Comparison of ENCODE assay signal across 13 cellular contexts in genomic region chr6:116512709-116513108, GRCh38. TPM values are rescaled to one million over a fixed set of nuclear protein-coding genes. Genes with fewer than 3 reads are reported as not detected.
DNase-seq lines count a peak whose midpoint lies in the region; ATAC-seq and TF ChIP-seq lines count a peak whose summit lies in the region.
"Had no signal": no experiment of that assay in that cellular context is flagged by ENCODE, and none has a peak within 500 bp of the region (broad histone marks: within the 10 kb centered on the region; RNA-seq: fewer than 3 reads in every experiment).

No MANE protein-coding gene starts in this region.

- H3K4me1 ChIP-seq in SK-N-SH (ENCODE audit: control insufficient read depth in 1 of 2, insufficient read depth in 2 of 2, low read depth in 1 of 2, low read length in 1 of 2) (peaks cover 0 to 16% of the 10 kb centered on the region in 2 experiments; a peak in 3 of 4 replicates), esophagus squamous epithelium (peaks cover 0 to 10% (median 0%) of the 10 kb centered on the region in 3 donors), uterus (no peaks in the 10 kb centered on the region), GM23338 (ENCODE audit: insufficient read depth) (no peaks in the 10 kb centered on the region)

- H4K20me1 ChIP-seq in SK-N-SH (ENCODE audit: insufficient read depth): no peaks in the 10 kb centered on the region
- H4K20me1 ChIP-seq in GM23338 (replicated peaks; ENCODE audit: insufficient read depth): no peaks in the 10 kb centered on the region

- H3K4me3 Mint-ChIP-seq in nephron (peak overlapping the region; percentile 40 to 64 (median 56)), GM23338 (no peak overlapping the region)

- DNase-seq in SK-N-SH (no peak), esophagus squamous epithelium (lab: John Stamatoyannopoulos, UW) (no peak), uterus (no peak), GM23338 (ENCODE audit: low spot score) (no peak)
- no peak for DNase-seq in stimulated activated CD4-positive, alpha-beta T cell treated with anti-CD3 and anti-CD28 coated beads, Interleukin-4, amount 100 ng/mL, for 1 hour
- DNase-seq: glutamatergic neuron; left lung; NCI-H1105 treated with DMSO at 0.1 percent for 48 hours; stimulated activated naive CD8-positive, alpha-beta T cell treated with anti-CD3 and anti-CD28 coated beads, Interleukin-15, Interleukin-2, amounts not matched to agents 100 U/mL and 50 U/mL, for 24 hours had no signal

- CTCF ChIA-PET in SK-N-SH (lab: Yijun Ruan, JAX): interaction anchor here (1.2 to 2.0 kb wide), 7 partner anchors 8 to 295 kb away, joined by 3 to 14 read pairs (median 5); no protein-coding TSS in a partner anchor

- H3K4me3 ChIP-seq in SK-N-SH (ENCODE audit: low read depth in 2 of 2, low read length in 1 of 2) (peak overlapping the region; percentile 9 to 53; a peak in 2 of 4 replicates), esophagus squamous epithelium (peak overlapping the region in 3 of 4 donors; percentile 41 to 60 (median 42)), uterus (peak overlapping the region in 1 of 2 donors; percentile 20), GM23338 (no peak overlapping the region)

- TF ChIP-seq CTCF in SK-N-SH (IDR thresholded peaks at IDR 0.05) (no peak), esophagus squamous epithelium (IDR thresholded peaks at IDR 0.05) (no peak), nephron (IDR thresholded peaks at IDR 0.05; ENCODE audit: unreplicated experiment in 3 of 3) (no peak), uterus (IDR thresholded peaks at IDR 0.05) (no peak), GM23338 (conservative IDR thresholded peaks at IDR 0.05; ENCODE audit: low read depth in 2 of 2) (no peak)

- H3K9ac ChIP-seq in SK-N-SH: peak overlapping the region; percentile 55

- peak overlapping the region; percentile 95 for H2AFZ ChIP-seq in SK-N-SH (ENCODE audit: low read depth)
- H2AFZ ChIP-seq in GM23338: no peak overlapping the region

- no peaks in the 10 kb centered on the region for H3K36me3 ChIP-seq in SK-N-SH (replicated peaks in 1 of 2; ENCODE audit: control insufficient read depth in 1 of 2, insufficient read depth in 2 of 2, low read length in 1 of 2)
- peaks cover 0 to 4% (median 0%) of the 10 kb centered on the region in 3 donors for H3K36me3 ChIP-seq in esophagus squamous epithelium
- H3K36me3 ChIP-seq in uterus: no peaks in the 10 kb centered on the region
- H3K36me3 ChIP-seq in GM23338 (ENCODE audit: insufficient read depth): no peaks in the 10 kb centered on the region
- H3K36me3 ChIP-seq: left lung had no signal

- TF ChIP-seq POLR2A in esophagus squamous epithelium (IDR thresholded peaks at IDR 0.05): no peak
- TF ChIP-seq POLR2A in uterus (IDR thresholded peaks at IDR 0.05): no peak

- TF ChIP-seq RAD21 in SK-N-SH (IDR thresholded peaks at IDR 0.05; ENCODE audit: low read length): no peak

- no peaks in the 10 kb centered on the region for H3K9me2 ChIP-seq in SK-N-SH
- H3K9me2 ChIP-seq in GM23338 (ENCODE audit: insufficient read depth): no peaks in the 10 kb centered on the region

- H3K27ac ChIP-seq in SK-N-SH (ENCODE audit: low read depth in 2 of 2, low read length in 1 of 2) (peak overlapping the region in 1 of 2 experiments; percentile 43; a peak in 1 of 4 replicates), esophagus squamous epithelium (peak overlapping the region in 3 of 4 donors; percentile 82 to 89 (median 85)), uterus (peak overlapping the region; percentile 79 to 84), GM23338 (ENCODE audit: low read depth) (no peak overlapping the region)

- peak overlapping the region; percentile 59 to 93 (median 90) for H3K27ac Mint-ChIP-seq in nephron
- no peak overlapping the region for H3K27ac Mint-ChIP-seq in GM23338

- H3K9me3 ChIP-seq in SK-N-SH (no peaks in the 10 kb centered on the region), esophagus squamous epithelium (no peaks in the 10 kb centered on the region), uterus (no peaks in the 10 kb centered on the region)

- H3K27me3 Mint-ChIP-seq in nephron (ENCODE audit: low read depth): no peaks in the 10 kb centered on the region
- peaks cover 1% of the 10 kb centered on the region for H3K27me3 Mint-ChIP-seq in GM23338 (ENCODE audit: insufficient read depth, low read depth, poor library complexity)

- H3F3A ChIP-seq in SK-N-SH (replicated peaks; ENCODE audit: insufficient read depth): peaks cover 4% of the 10 kb centered on the region
- H3F3A ChIP-seq in GM23338 (replicated peaks; ENCODE audit: low read depth): no peaks in the 10 kb centered on the region

- intact Hi-C loops in esophagus squamous epithelium (cut with DNase I): no loop called here
- intact Hi-C loops in uterus (cut with DNase I; ENCODE audit: low total_unique reads): no loop called here

- H3K27me3 ChIP-seq in SK-N-SH (ENCODE audit: insufficient read depth): no peaks in the 10 kb centered on the region
- H3K27me3 ChIP-seq in esophagus squamous epithelium: no peaks in the 10 kb centered on the region
- H3K27me3 ChIP-seq in uterus: no peaks in the 10 kb centered on the region
- H3K27me3 ChIP-seq in GM23338 (ENCODE audit: insufficient read depth): no peaks in the 10 kb centered on the region
- H3K27me3 ChIP-seq: left lung had no signal

- no peaks in the 10 kb centered on the region for H3K36me3 Mint-ChIP-seq in nephron (ENCODE audit: low read depth)
- H3K36me3 Mint-ChIP-seq in GM23338 (ENCODE audit: low read depth): no peaks in the 10 kb centered on the region

- POLR2A ChIA-PET in SK-N-SH (lab: Yijun Ruan, JAX): no interaction called here

- peak overlapping the region; percentile 85 for H3K4me2 ChIP-seq in SK-N-SH
- H3K4me2 ChIP-seq in GM23338: no peak overlapping the region

- ATAC-seq in GM23338: no peak
- no peak for ATAC-seq in GM18502 (IDR thresholded peaks at IDR 0.05; ENCODE audit: poor library complexity, unreplicated experiment)
- ATAC-seq: stimulated activated naive CD8-positive, alpha-beta T cell treated with anti-CD3 and anti-CD28 coated beads, Interleukin-15, Interleukin-2, amounts not matched to agents 100 U/mL and 50 U/mL, for 24 hours had no signal

- H3K4me1 Mint-ChIP-seq in nephron (peaks cover 14% of the 10 kb centered on the region), GM23338 (peaks cover 12% of the 10 kb centered on the region; the same call in 2 of the 3 replicates)

- H3K9me3 Mint-ChIP-seq in nephron (peaks cover 17% of the 10 kb centered on the region), GM23338 (peaks cover 9% of the 10 kb centered on the region; the same call in 1 of the 3 replicates)

- H3K79me2 ChIP-seq in SK-N-SH (ENCODE audit: insufficient read depth) (peaks cover 6% of the 10 kb centered on the region; the same call in 1 of the 2 replicates), GM23338 (replicated peaks; ENCODE audit: insufficient read depth) (no peaks in the 10 kb centered on the region)

- no peak for TF ChIP-seq EP300 in SK-N-SH (IDR thresholded peaks at IDR 0.05; ENCODE audit: borderline replicate concordance in 1 of 2, low read depth in 1 of 2, low read length in 1 of 2)

TF ChIP-seq in SK-N-SH, 30 proteins besides CTCF, POLR2A, EP300 and RAD21:
- no peak for TF ChIP-seq FOSL2 (IDR thresholded peaks at IDR 0.05; ENCODE audit: borderline replicate concordance, low read depth)

TF ChIP-seq in GM23338, 12 proteins besides CTCF, POLR2A, EP300 and RAD21 (continues in another document):
- no peak for TF ChIP-seq CREB1 (CRISPR knock-in tag; IDR thresholded peaks at IDR 0.05; ENCODE audit: low read depth)
- TF ChIP-seq POLR2AphosphoS5 (IDR thresholded peaks at IDR 0.05; ENCODE audit: low read depth): no peak

RNA-seq across cellular contexts. Expression of gene CALHM5, which starts 1.3 kb away (rescaled TPM):
- polyA plus RNA-seq in SK-N-SH (2012; rRNA removed) (0.38 and 0.55 TPM in 2 replicates), GM23338 (2016; fragmentation: Nextera tagmentation; extraction: Ambion mirVana) (0.02 and 0.03 TPM in 2 replicates)
- 0.41 and 0.52 TPM in 2 replicates for polyA plus RNA-seq in SK-N-SH (2012; cell fraction: cytosol; rRNA removed)
- 0.15 and 0.50 TPM in 2 replicates for polyA plus RNA-seq in SK-N-SH (2012; cell fraction: nucleus; rRNA removed)
- total RNA-seq in esophagus squamous epithelium (1 to 10 TPM in 1 of 4 donors, under 1 TPM in 3; 0.04 to 1.7 (median 0.56) TPM), uterus (1 to 10 TPM; 1.8 to 2.9 (median 2.4) TPM)
- 0.10 and 0.16 TPM in 2 replicates for total RNA-seq in GM23338 (2014; rRNA removed; shearing (Covaris generic))

RNA-seq across cellular contexts. Expression of gene TRAPPC3L, which starts 32.8 kb away (rescaled TPM):
- 0.03 and 0.11 TPM in 2 replicates for polyA plus RNA-seq in SK-N-SH (2012; rRNA removed)
- polyA plus RNA-seq in SK-N-SH (2012; cell fraction: cytosol; rRNA removed): 0.05 and 0.09 TPM in 2 replicates
- 0.07 TPM in 1 of 2 replicates, not detected in the other for polyA plus RNA-seq in SK-N-SH (2012; cell fraction: nucleus; rRNA removed)
- total RNA-seq in esophagus squamous epithelium: not detected
- total RNA-seq in uterus: under 1 TPM in 1 of 4 donors, not detected in 3; 0.07 TPM
- total RNA-seq in GM23338 (2014; rRNA removed; shearing (Covaris generic)): not detected in 2 replicates
- polyA plus RNA-seq in GM23338 (2016; fragmentation: Nextera tagmentation; extraction: Ambion mirVana): not detected in 2 replicates
- total RNA-seq: HT-29 had no signal

RNA-seq across cellular contexts. Expression of gene CALHM4, which starts 40.8 kb away (rescaled TPM):
- polyA plus RNA-seq in SK-N-SH (2012; rRNA removed) (not detected in 2 replicates), GM23338 (2016; fragmentation: Nextera tagmentation; extraction: Ambion mirVana) (not detected in 2 replicates)
- polyA plus RNA-seq in SK-N-SH (2012; cell fraction: cytosol; rRNA removed): 0.04 and 0.05 TPM in 2 replicates
- 0.05 TPM in 1 of 2 replicates, not detected in the other for polyA plus RNA-seq in SK-N-SH (2012; cell fraction: nucleus; rRNA removed)
- total RNA-seq in esophagus squamous epithelium (not detected), uterus (not detected)
- not detected in 2 replicates for total RNA-seq in GM23338 (2014; rRNA removed; shearing (Covaris generic))
- total RNA-seq: HT-29, left lung, omental fat pad had no signal

RNA-seq across cellular contexts. Expression of gene CALHM6, which starts 51.5 kb away (rescaled TPM):
- polyA plus RNA-seq in SK-N-SH (2012; rRNA removed) (0.31 and 0.51 TPM in 2 replicates), GM23338 (2016; fragmentation: Nextera tagmentation; extraction: Ambion mirVana) (1.2 and 2.6 TPM in 2 replicates)
- 0.39 and 0.71 TPM in 2 replicates for polyA plus RNA-seq in SK-N-SH (2012; cell fraction: cytosol; rRNA removed)
- polyA plus RNA-seq in SK-N-SH (2012; cell fraction: nucleus; rRNA removed): 0.29 TPM in 1 of 2 replicates, not detected in the other
- total RNA-seq in esophagus squamous epithelium (1 to 10 TPM; 1.4 to 7.8 (median 3.6) TPM), uterus (1 to 10 TPM in 2 of 4 donors, not detected in 2; 3.9 to 7.6 TPM)
- total RNA-seq in GM23338 (2014; rRNA removed; shearing (Covaris generic)): 0.27 and 1.6 TPM in 2 replicates
- total RNA-seq: HT-29 had no signal

RNA-seq across cellular contexts. Expression of gene RWDD1, which starts 58.6 kb away (rescaled TPM):
- polyA plus RNA-seq in SK-N-SH (2012; rRNA removed) (17.7 and 18.8 TPM in 2 replicates), GM23338 (2016; fragmentation: Nextera tagmentation; extraction: Ambion mirVana) (171 TPM in 2 replicates)
- polyA plus RNA-seq in SK-N-SH (2012; cell fraction: cytosol; rRNA removed): 24.6 and 37.6 TPM in 2 replicates
- 5.1 and 6.7 TPM in 2 replicates for polyA plus RNA-seq in SK-N-SH (2012; cell fraction: nucleus; rRNA removed)
- total RNA-seq in esophagus squamous epithelium (10 to 100 TPM; 13.4 to 44.3 (median 29.9) TPM), uterus (100 to 1,000 TPM in 1 of 4 donors, 10 to 100 TPM in 3; 10.2 to 104 (median 36.1) TPM)
- 20.2 and 24.0 TPM in 2 replicates for total RNA-seq in GM23338 (2014; rRNA removed; shearing (Covaris generic))
